ENCODE assay signal across 31 cellular contexts in the genomic region with DNA sequence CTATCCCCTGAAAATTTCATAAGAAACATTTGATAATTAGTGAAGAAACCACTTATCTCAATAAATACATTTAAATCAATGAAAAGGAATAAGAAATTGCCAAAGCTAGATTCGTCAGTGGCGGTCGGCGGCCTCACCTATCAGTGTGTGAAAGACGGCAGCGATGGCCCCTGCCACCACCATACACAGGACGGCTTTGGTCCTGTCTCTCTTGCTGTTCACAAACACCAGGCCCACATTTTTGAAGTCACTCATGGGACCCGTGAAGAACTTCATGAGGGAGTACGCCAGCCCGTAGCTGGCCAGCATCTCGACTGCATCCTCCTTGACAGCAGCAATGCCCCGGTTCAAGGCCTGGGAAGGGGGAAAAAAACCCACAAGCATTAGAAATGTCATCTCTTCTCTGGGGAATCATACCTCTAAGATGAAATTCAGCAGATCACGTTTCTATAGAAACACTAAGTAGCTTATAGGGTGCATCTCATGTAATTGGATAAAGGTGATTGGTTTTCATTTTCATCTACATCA.
"Had no signal": no experiment of that assay in that cellular context is flagged by ENCODE, and none has a peak within 500 bp of the region (broad histone marks: within the 10 kb centered on the region; RNA-seq: fewer than 3 reads in every experiment).

No MANE protein-coding gene starts in this region.

- H3K27me3 ChIP-seq: colonic mucosa, hepatocyte, ovary, upper lobe of left lung had no signal

- H3K36me3 Mint-ChIP-seq: WTC11 had no signal

- H3K27ac ChIP-seq: colonic mucosa, hepatocyte, ovary, skin epidermis, upper lobe of left lung had no signal

- FAIRE-seq: bronchial epithelial cell, frontal cortex, kidney had no signal

- ATAC-seq: activated CD8-positive, alpha-beta T cell treated with anti-CD3 and anti-CD28 coated beads for 36 hours; activated naive CD4-positive, alpha-beta T cell treated with anti-CD3 and anti-CD28 coated beads, Interleukin-2, amount 50 U/mL, for 72 hours; naive thymus-derived CD4-positive, alpha-beta T cell; sciatic nerve; stimulated activated memory B cell treated with anti-CD40 and anti-IgM and Interleukin-4, amounts not matched to agents 10 μg/mL and 1 μg/mL and 100 μg/mL, for 72 hours; stimulated activated naive CD8-positive, alpha-beta T cell treated with anti-CD3 and anti-CD28 coated beads, Interleukin-15, amount 100 ng/mL, for 72 hours; T-helper 17 cell; WTC11 had no signal

- DNase-seq: activated CD4-positive, alpha-beta T cell treated with anti-CD3 and anti-CD28 coated beads for 1 hour; activated CD4-positive, alpha-beta T cell treated with anti-CD3 and anti-CD28 coated beads, Interleukin-2, amount 10 ng/mL, durations not matched to agents 7 days and 5 days; activated CD8-positive, alpha-beta T cell treated with anti-CD3 and anti-CD28 coated beads for 36 hours; activated naive CD4-positive, alpha-beta T cell; activated T-cell treated with anti-CD3 and anti-CD28 coated beads, Interleukin-2, amount 50 U/mL, for 48 hours; cerebellar nuclear complex; colonic mucosa; effector CD8-positive, alpha-beta T cell; kidney; left colon; mammary epithelial cell; naive thymus-derived CD4-positive, alpha-beta T cell; ovary; retina; stimulated activated CD4-positive, alpha-beta T cell treated with anti-CD3 and anti-CD28 coated beads, Interleukin-12 subunit alpha, Interleukin-12 subunit beta, amount 100 ng/mL, for 4 hours; stimulated activated CD4-positive, alpha-beta T cell treated with anti-CD3 and anti-CD28 coated beads, Interleukin-4, amount 100 ng/mL, for 24 hours; stimulated activated naive CD8-positive, alpha-beta T cell treated with anti-CD3 and anti-CD28 coated beads, Interleukin-15, amount 100 ng/mL, for 72 hours; substantia nigra; T-helper 17 cell; T1000; upper lobe of left lung had no signal

- H3K4me1 ChIP-seq: colonic mucosa, upper lobe of left lung had no signal

- H3K4me3 Mint-ChIP-seq: activated CD4-positive, alpha-beta T cell treated with anti-CD3 and anti-CD28 coated beads, Interleukin-2, amount 10 ng/mL, durations not matched to agents 7 days and 5 days; activated CD8-positive, alpha-beta T cell treated with anti-CD3 and anti-CD28 coated beads for 36 hours; naive thymus-derived CD4-positive, alpha-beta T cell; stimulated activated memory B cell treated with anti-CD40 and anti-IgM and Interleukin-4, amounts not matched to agents 10 μg/mL and 1 μg/mL and 100 μg/mL, for 72 hours; stimulated activated naive CD8-positive, alpha-beta T cell treated with anti-CD3 and anti-CD28 coated beads, Interleukin-15, amount 100 ng/mL, for 72 hours; T-helper 17 cell; WTC11 had no signal

- H3K36me3 ChIP-seq: colonic mucosa, ovary, upper lobe of left lung had no signal

- H3K9me3 Mint-ChIP-seq: activated CD4-positive, alpha-beta T cell treated with anti-CD3 and anti-CD28 coated beads, Interleukin-2, amount 10 ng/mL, durations not matched to agents 7 days and 5 days; activated CD8-positive, alpha-beta T cell treated with anti-CD3 and anti-CD28 coated beads for 36 hours; activated naive CD4-positive, alpha-beta T cell treated with anti-CD3 and anti-CD28 coated beads, Interleukin-2, amount 50 U/mL, for 72 hours; activated T-helper 2 cell treated with anti-CD3 and anti-CD28 coated beads, Interferon-gamma antibody, Interleukin-2, Interleukin-4, amounts not matched to agents 10 μg/mL and 5 μg/mL and 100 μg/mL, durations not matched to agents 14 hours and 24 hours and 36 hours; naive thymus-derived CD4-positive, alpha-beta T cell; stimulated activated memory B cell treated with anti-CD40 and anti-IgM and Interleukin-4, amounts not matched to agents 10 μg/mL and 1 μg/mL and 100 μg/mL, for 72 hours; stimulated activated naive CD8-positive, alpha-beta T cell treated with anti-CD3 and anti-CD28 coated beads, Interleukin-15, amount 100 ng/mL, for 72 hours; WTC11 had no signal

- H3K4me1 Mint-ChIP-seq: WTC11 had no signal

- H3K4me3 ChIP-seq: colonic mucosa, hepatocyte, ovary, skin epidermis, upper lobe of left lung had no signal

- H3K27me3 Mint-ChIP-seq: activated CD4-positive, alpha-beta T cell treated with anti-CD3 and anti-CD28 coated beads, Interleukin-2, amount 10 ng/mL, durations not matched to agents 7 days and 5 days; activated CD8-positive, alpha-beta T cell treated with anti-CD3 and anti-CD28 coated beads for 36 hours; naive thymus-derived CD4-positive, alpha-beta T cell; progenitor cell of endocrine pancreas; stimulated activated memory B cell treated with anti-CD40 and anti-IgM and Interleukin-4, amounts not matched to agents 10 μg/mL and 1 μg/mL and 100 μg/mL, for 72 hours; stimulated activated naive CD8-positive, alpha-beta T cell treated with anti-CD3 and anti-CD28 coated beads, Interleukin-15, amount 100 ng/mL, for 72 hours; T-helper 17 cell had no signal

- H3K9me3 ChIP-seq: colonic mucosa, ovary, upper lobe of left lung had no signal

- H3K27ac Mint-ChIP-seq: activated CD4-positive, alpha-beta T cell treated with anti-CD3 and anti-CD28 coated beads, Interleukin-2, amount 10 ng/mL, durations not matched to agents 7 days and 5 days; activated CD8-positive, alpha-beta T cell treated with anti-CD3 and anti-CD28 coated beads for 36 hours; activated naive CD4-positive, alpha-beta T cell treated with anti-CD3 and anti-CD28 coated beads, Interleukin-2, amount 50 U/mL, for 72 hours; activated T-helper 2 cell treated with anti-CD3 and anti-CD28 coated beads, Interferon-gamma antibody, Interleukin-2, Interleukin-4, amounts not matched to agents 10 μg/mL and 5 μg/mL and 100 μg/mL, durations not matched to agents 14 hours and 24 hours and 36 hours; progenitor cell of endocrine pancreas; stimulated activated memory B cell treated with anti-CD40 and anti-IgM and Interleukin-4, amounts not matched to agents 10 μg/mL and 1 μg/mL and 100 μg/mL, for 72 hours; WTC11 had no signal
